ENCODE assay signal across 32 cellular contexts in genomic region chr5:67360047-67360446, GRCh38.
DNase-seq lines count a peak whose midpoint lies in the region; ATAC-seq and TF ChIP-seq lines count a peak whose summit lies in the region.
"Had no signal": no experiment of that assay in that cellular context is flagged by ENCODE, and none has a peak within 500 bp of the region (broad histone marks: within the 10 kb centered on the region; RNA-seq: fewer than 3 reads in every experiment).

No MANE protein-coding gene starts in this region.

- no peaks in the 10 kb centered on the region for H3K36me3 Mint-ChIP-seq in CD8-positive, alpha-beta memory T cell
- no peaks in the 10 kb centered on the region for H3K36me3 Mint-ChIP-seq in central memory CD8-positive, alpha-beta T cell (ENCODE audit: insufficient read depth)
- no peaks in the 10 kb centered on the region for H3K36me3 Mint-ChIP-seq in naive thymus-derived CD8-positive, alpha-beta T cell
- H3K36me3 Mint-ChIP-seq in activated CD4-positive, alpha-beta T cell treated with anti-CD3 and anti-CD28 coated beads, Interleukin-2, amount 10 ng/mL, durations not matched to agents 7 days and 5 days (ENCODE audit: low read depth), result no peaks in the 10 kb centered on the region
- H3K36me3 Mint-ChIP-seq in activated T-cell treated with anti-CD3 and anti-CD28 coated beads, Interleukin-2, amount 50 U/mL, for 72 hours (ENCODE audit: insufficient read depth in 2 of 2), result no peaks in the 10 kb centered on the region
- H3K36me3 Mint-ChIP-seq: naive B cell; stimulated activated effector memory CD8-positive, alpha-beta T cell treated with anti-CD3 and anti-CD28 coated beads, Interleukin-12 subunit alpha, Interleukin-12 subunit beta, amount 100 ng/mL, for 72 hours had no signal

- H3K4me3 ChIP-seq in CD8-positive, alpha-beta memory T cell (ENCODE audit: low read length), result no peak overlapping the region
- H3K4me3 ChIP-seq in MM.1S (ENCODE audit: low read length), result no peak overlapping the region
- H3K4me3 ChIP-seq: ascending aorta, coronary artery, transverse colon had no signal

- H3K79me2 ChIP-seq in MM.1S (ENCODE audit: low read length), result no peaks in the 10 kb centered on the region

- H3K4me3 Mint-ChIP-seq in CD8-positive, alpha-beta memory T cell, result peak overlapping the region in 5 of 7 donors; percentile 2 to 44 (median 33)
- peak overlapping the region; percentile 19 for H3K4me3 Mint-ChIP-seq in central memory CD8-positive, alpha-beta T cell
- H3K4me3 Mint-ChIP-seq in naive thymus-derived CD8-positive, alpha-beta T cell, result peak overlapping the region in 8 of 10 donors; percentile 2 to 53 (median 21)
- H3K4me3 Mint-ChIP-seq in activated CD4-positive, alpha-beta T cell treated with anti-CD3 and anti-CD28 coated beads, Interleukin-2, amount 10 ng/mL, durations not matched to agents 7 days and 5 days, result no peak overlapping the region
- H3K4me3 Mint-ChIP-seq in activated T-cell treated with anti-CD3 and anti-CD28 coated beads, Interleukin-2, amount 50 U/mL, for 72 hours, result peak overlapping the region in 1 of 2 donors; percentile 5
- H3K4me3 Mint-ChIP-seq: activated CD4-positive, alpha-beta memory T cell treated with anti-CD3 and anti-CD28 coated beads, Interleukin-2, amount 10 ng/mL, durations not matched to agents 7 days and 5 days; activated naive CD8-positive, alpha-beta T cell; H9; naive B cell; stimulated activated effector memory CD8-positive, alpha-beta T cell treated with anti-CD3 and anti-CD28 coated beads, Interleukin-12 subunit alpha, Interleukin-12 subunit beta, amount 100 ng/mL, for 72 hours; T-helper 1 cell treated with Interleukin-12 subunit alpha and Interleukin-12 subunit beta and Interleukin-4 antibody, amounts not matched to agents 30 μg/mL and 1 μg/mL, for 36 hours had no signal

- H3K27ac Mint-ChIP-seq in CD8-positive, alpha-beta memory T cell, result peak overlapping the region in 2 of 8 donors; percentile 16 to 24
- no peak overlapping the region for H3K27ac Mint-ChIP-seq in central memory CD8-positive, alpha-beta T cell (ENCODE audit: low read depth)
- H3K27ac Mint-ChIP-seq in naive thymus-derived CD8-positive, alpha-beta T cell, result peak overlapping the region in 2 of 10 donors; percentile 2 to 36
- H3K27ac Mint-ChIP-seq in activated CD4-positive, alpha-beta T cell treated with anti-CD3 and anti-CD28 coated beads, Interleukin-2, amount 10 ng/mL, durations not matched to agents 7 days and 5 days, result no peak overlapping the region
- no peak overlapping the region for H3K27ac Mint-ChIP-seq in activated T-cell treated with anti-CD3 and anti-CD28 coated beads, Interleukin-2, amount 50 U/mL, for 72 hours
- H3K27ac Mint-ChIP-seq: activated CD4-positive, alpha-beta memory T cell treated with anti-CD3 and anti-CD28 coated beads, Interleukin-2, amount 10 ng/mL, durations not matched to agents 7 days and 5 days; activated naive CD8-positive, alpha-beta T cell; H9; stimulated activated effector memory CD8-positive, alpha-beta T cell treated with anti-CD3 and anti-CD28 coated beads, Interleukin-12 subunit alpha, Interleukin-12 subunit beta, amount 100 ng/mL, for 72 hours; T-helper 1 cell treated with Interleukin-12 subunit alpha and Interleukin-12 subunit beta and Interleukin-4 antibody, amounts not matched to agents 30 μg/mL and 1 μg/mL, for 36 hours had no signal

- no peak for TF ChIP-seq CTCF in MM.1S (IDR thresholded peaks at IDR 0.05; ENCODE audit: low read length)

- no peak overlapping the region for H2AFZ ChIP-seq in MM.1S (ENCODE audit: low read length)

- no peak overlapping the region for H3K9ac ChIP-seq in MM.1S (ENCODE audit: low read length)
- H3K9ac ChIP-seq: KMS-11 had no signal

- peaks cover 11% of the 10 kb centered on the region for H3K4me1 ChIP-seq in CD8-positive, alpha-beta memory T cell (ENCODE audit: insufficient read depth, low read length)
- H3K4me1 ChIP-seq in MM.1S (ENCODE audit: low read length), result no peaks in the 10 kb centered on the region
- H3K4me1 ChIP-seq: ascending aorta, foreskin keratinocyte, transverse colon had no signal

- POLR2A ChIA-PET in CD8-positive, alpha-beta memory T cell (lab: Charles Lee), result no interaction called here
- POLR2A ChIA-PET in naive thymus-derived CD8-positive, alpha-beta T cell (lab: Charles Lee), result no interaction called here
- POLR2A ChIA-PET in activated CD4-positive, alpha-beta T cell treated with anti-CD3 and anti-CD28 coated beads, Interleukin-2, amount 10 ng/mL, durations not matched to agents 7 days and 5 days (lab: Charles Lee), result no interaction called here

- ATAC-seq in central memory CD8-positive, alpha-beta T cell (replicated peaks; ENCODE audit: extremely low read depth, poor library complexity, severe bottlenecking), result no peak
- ATAC-seq in naive thymus-derived CD8-positive, alpha-beta T cell, result no peak
- no peak for ATAC-seq in HG03025 (IDR thresholded peaks at IDR 0.05; ENCODE audit: low FRiP score, unreplicated experiment)
- no peak for ATAC-seq in activated T-cell treated with anti-CD3 and anti-CD28 coated beads, Interleukin-2, amount 50 U/mL, for 72 hours (replicated peaks in 1 of 2)
- ATAC-seq: foreskin keratinocyte; left ventricle myocardium superior; stimulated activated effector memory CD8-positive, alpha-beta T cell treated with anti-CD3 and anti-CD28 coated beads, Interleukin-12 subunit alpha, Interleukin-12 subunit beta, amount 100 ng/mL, for 72 hours had no signal

- peaks cover 2 to 8% of the 10 kb centered on the region in 2 donors for H3K27me3 Mint-ChIP-seq in CD8-positive, alpha-beta memory T cell
- H3K27me3 Mint-ChIP-seq in central memory CD8-positive, alpha-beta T cell, result no peaks in the 10 kb centered on the region
- H3K27me3 Mint-ChIP-seq in naive thymus-derived CD8-positive, alpha-beta T cell, result peaks cover 0 to 6% (median 0%) of the 10 kb centered on the region in 5 donors
- H3K27me3 Mint-ChIP-seq in activated CD4-positive, alpha-beta T cell treated with anti-CD3 and anti-CD28 coated beads, Interleukin-2, amount 10 ng/mL, durations not matched to agents 7 days and 5 days, result peaks cover 5% of the 10 kb centered on the region
- no peaks in the 10 kb centered on the region for H3K27me3 Mint-ChIP-seq in activated T-cell treated with anti-CD3 and anti-CD28 coated beads, Interleukin-2, amount 50 U/mL, for 72 hours (ENCODE audit: low read depth)
- H3K27me3 Mint-ChIP-seq: activated CD4-positive, alpha-beta memory T cell treated with anti-CD3 and anti-CD28 coated beads, Interleukin-2, amount 10 ng/mL, durations not matched to agents 7 days and 5 days; activated naive CD8-positive, alpha-beta T cell had no signal

- H4K20me1 ChIP-seq in MM.1S (ENCODE audit: insufficient read depth, low read length), result no peaks in the 10 kb centered on the region

- CTCF ChIA-PET in CD8-positive, alpha-beta memory T cell (lab: Charles Lee), result no interaction called here
- CTCF ChIA-PET in activated CD4-positive, alpha-beta T cell treated with anti-CD3 and anti-CD28 coated beads, Interleukin-2, amount 10 ng/mL, durations not matched to agents 7 days and 5 days (lab: Charles Lee), result interaction anchor here (0.6 kb wide), 1 partner anchor 808 kb away, joined by 3 read pairs; no protein-coding TSS in a partner anchor

- H3K9me3 ChIP-seq in CD8-positive, alpha-beta memory T cell (ENCODE audit: low read length), result no peaks in the 10 kb centered on the region
- no peaks in the 10 kb centered on the region for H3K9me3 ChIP-seq in MM.1S (replicated peaks; ENCODE audit: insufficient read depth, low read length)
- H3K9me3 ChIP-seq: ascending aorta, transverse colon had no signal

- H3K36me3 ChIP-seq in CD8-positive, alpha-beta memory T cell (ENCODE audit: insufficient read depth, low read length), result no peaks in the 10 kb centered on the region
- no peaks in the 10 kb centered on the region for H3K36me3 ChIP-seq in MM.1S (replicated peaks; ENCODE audit: insufficient read depth, low read length)
- H3K36me3 ChIP-seq: ascending aorta, transverse colon had no signal

- H3K9me2 ChIP-seq in MM.1S (replicated peaks; ENCODE audit: insufficient read depth, low read length), result no peaks in the 10 kb centered on the region

- H3K4me1 Mint-ChIP-seq in CD8-positive, alpha-beta memory T cell, result peaks cover 9 to 11% (median 9%) of the 10 kb centered on the region in 3 donors
- peaks cover 14% of the 10 kb centered on the region for H3K4me1 Mint-ChIP-seq in central memory CD8-positive, alpha-beta T cell
- H3K4me1 Mint-ChIP-seq in naive thymus-derived CD8-positive, alpha-beta T cell, result peaks cover 4 to 11% (median 10%) of the 10 kb centered on the region in 4 donors
- H3K4me1 Mint-ChIP-seq in activated CD4-positive, alpha-beta T cell treated with anti-CD3 and anti-CD28 coated beads, Interleukin-2, amount 10 ng/mL, durations not matched to agents 7 days and 5 days, result peaks cover 15% of the 10 kb centered on the region
- H3K4me1 Mint-ChIP-seq in activated T-cell treated with anti-CD3 and anti-CD28 coated beads, Interleukin-2, amount 50 U/mL, for 72 hours (ENCODE audit: low read depth), result peaks cover 30% of the 10 kb centered on the region

- no peaks in the 10 kb centered on the region for H3K27me3 ChIP-seq in CD8-positive, alpha-beta memory T cell (ENCODE audit: insufficient read depth, low read length, poor library complexity, severe bottlenecking)
- no peaks in the 10 kb centered on the region for H3K27me3 ChIP-seq in MM.1S (replicated peaks; ENCODE audit: insufficient read depth, low read length)
- H3K27me3 ChIP-seq: ascending aorta, foreskin keratinocyte, transverse colon had no signal

- H3F3A ChIP-seq in MM.1S (ENCODE audit: insufficient read depth, low read length), result no peaks in the 10 kb centered on the region

- no peaks in the 10 kb centered on the region for H3K9me3 Mint-ChIP-seq in CD8-positive, alpha-beta memory T cell
- H3K9me3 Mint-ChIP-seq in central memory CD8-positive, alpha-beta T cell, result no peaks in the 10 kb centered on the region
- H3K9me3 Mint-ChIP-seq in naive thymus-derived CD8-positive, alpha-beta T cell, result no peaks in the 10 kb centered on the region
- H3K9me3 Mint-ChIP-seq in activated CD4-positive, alpha-beta T cell treated with anti-CD3 and anti-CD28 coated beads, Interleukin-2, amount 10 ng/mL, durations not matched to agents 7 days and 5 days, result peaks cover 3% of the 10 kb centered on the region
- no peaks in the 10 kb centered on the region for H3K9me3 Mint-ChIP-seq in activated T-cell treated with anti-CD3 and anti-CD28 coated beads, Interleukin-2, amount 50 U/mL, for 72 hours
- H3K9me3 Mint-ChIP-seq: activated CD4-positive, alpha-beta memory T cell treated with anti-CD3 and anti-CD28 coated beads, Interleukin-2, amount 10 ng/mL, durations not matched to agents 7 days and 5 days; H9; naive B cell; stimulated activated effector memory CD8-positive, alpha-beta T cell treated with anti-CD3 and anti-CD28 coated beads, Interleukin-12 subunit alpha, Interleukin-12 subunit beta, amount 100 ng/mL, for 72 hours; T-helper 1 cell treated with Interleukin-12 subunit alpha and Interleukin-12 subunit beta and Interleukin-4 antibody, amounts not matched to agents 30 μg/mL and 1 μg/mL, for 36 hours had no signal

- no peak for DNase-seq in CD8-positive, alpha-beta memory T cell
- DNase-seq in MM.1S, result no peak
- DNase-seq in central memory CD8-positive, alpha-beta T cell (ENCODE audit: low spot score in 2 of 2), result no peak
- DNase-seq in naive thymus-derived CD8-positive, alpha-beta T cell, result no peak
- DNase-seq in activated CD4-positive, alpha-beta T cell treated with anti-CD3 and anti-CD28 coated beads, Interleukin-2, amount 10 ng/mL, durations not matched to agents 7 days and 5 days, result no peak
- no peak for DNase-seq in activated T-cell treated with anti-CD3 and anti-CD28 coated beads, Interleukin-2, amount 50 U/mL, for 72 hours
- DNase-seq: activated CD4-positive, alpha-beta memory T cell treated with anti-CD3 and anti-CD28 coated beads, Interleukin-2, amount 10 ng/mL, durations not matched to agents 7 days and 5 days; activated CD4-positive, alpha-beta T cell treated with anti-CD3 and anti-CD28 coated beads for 1 hour; activated effector memory CD4-positive, alpha-beta T cell treated with anti-CD3 and anti-CD28 coated beads, Interleukin-2, amount 50 U/mL, for 16 hours; Calu3; DMS79 treated with DMSO at 0.1 percent for 48 hours; erythroblast; foreskin keratinocyte; H9; head of caudate nucleus; left ventricle myocardium superior; midbrain; naive B cell; NCI-H1417 treated with DMSO at 0.1 percent for 48 hours; NCI-H2081; occipital lobe; RPMI8226; transverse colon had no signal

- peak overlapping the region; percentile 5; the same call in 1 of the 2 replicates for H3K4me2 ChIP-seq in MM.1S (ENCODE audit: low read depth, low read length)
- H3K4me2 ChIP-seq: KMS-11 had no signal

- H3K27ac ChIP-seq in CD8-positive, alpha-beta memory T cell (ENCODE audit: low read depth, low read length), result no peak overlapping the region
- H3K27ac ChIP-seq in MM.1S (ENCODE audit: low read length), result no peak overlapping the region
- H3K27ac ChIP-seq: ascending aorta, C4-2B, coronary artery, foreskin keratinocyte, HL-60, KMS-11, transverse colon had no signal
